In genomic region chr11:45736424-45736823, GRCh38 we compare ENCODE assay signal across 14 cellular contexts.
DNase-seq lines count a peak whose midpoint lies in the region; FAIRE-seq and TF ChIP-seq lines count a peak whose summit lies in the region.
"Had no signal": no experiment of that assay in that cellular context is flagged by ENCODE, and none has a peak within 500 bp of the region (broad histone marks: within the 10 kb centered on the region; RNA-seq: fewer than 3 reads in every experiment).

No MANE protein-coding gene starts in this region.

- no peaks in the 10 kb centered on the region for H3K4me1 Mint-ChIP-seq in activated naive CD4-positive, alpha-beta T cell treated with anti-CD3 and anti-CD28 coated beads, Interleukin-2, amount 10 ng/mL, durations not matched to agents 7 days and 5 days

- no peak for TF ChIP-seq CTCF in foreskin fibroblast (IDR thresholded peaks at IDR 0.05; ENCODE audit: low read depth, low read length)

- H3K9me3 Mint-ChIP-seq in activated naive CD4-positive, alpha-beta T cell treated with anti-CD3 and anti-CD28 coated beads, Interleukin-2, amount 10 ng/mL, durations not matched to agents 7 days and 5 days: no peaks in the 10 kb centered on the region

- no peaks in the 10 kb centered on the region for H3K36me3 Mint-ChIP-seq in activated naive CD4-positive, alpha-beta T cell treated with anti-CD3 and anti-CD28 coated beads, Interleukin-2, amount 10 ng/mL, durations not matched to agents 7 days and 5 days

- H3K4me3 Mint-ChIP-seq in activated naive CD4-positive, alpha-beta T cell treated with anti-CD3 and anti-CD28 coated beads, Interleukin-2, amount 10 ng/mL, durations not matched to agents 7 days and 5 days: no peak overlapping the region

- CTCF ChIA-PET in activated naive CD4-positive, alpha-beta T cell treated with anti-CD3 and anti-CD28 coated beads, Interleukin-2, amount 10 ng/mL, durations not matched to agents 7 days and 5 days (lab: Charles Lee): no interaction called here

- DNase-seq in HCEC 1CT (peak; percentile 20), RCC 7860 (ENCODE audit: low spot score) (peak; percentile 32), foreskin fibroblast (peak; percentile 9 to 14), skeletal muscle cell (ENCODE audit: low read depth) (peak; percentile 24), hepatic stellate cell (ENCODE audit: low spot score) (no peak)
- no peak for DNase-seq in activated naive CD4-positive, alpha-beta T cell treated with anti-CD3 and anti-CD28 coated beads, Interleukin-2, amount 10 ng/mL, durations not matched to agents 7 days and 5 days
- no peak for DNase-seq in activated effector memory CD4-positive, alpha-beta T cell treated with Interleukin-2 at 50 U/mL for 16 hours
- DNase-seq: activated T-cell treated with anti-CD3 and anti-CD28 coated beads for 4 hours; midbrain; NCI-H1092; spleen; stimulated activated CD8-positive, alpha-beta memory T cell treated with anti-CD3 and anti-CD28 coated beads, Interleukin-4, amount 100 ng/mL, for 48 hours had no signal

- peaks cover 3% of the 10 kb centered on the region for H3K27me3 Mint-ChIP-seq in activated naive CD4-positive, alpha-beta T cell treated with anti-CD3 and anti-CD28 coated beads, Interleukin-2, amount 10 ng/mL, durations not matched to agents 7 days and 5 days

- H3K27ac Mint-ChIP-seq in activated naive CD4-positive, alpha-beta T cell treated with anti-CD3 and anti-CD28 coated beads, Interleukin-2, amount 10 ng/mL, durations not matched to agents 7 days and 5 days: no peak overlapping the region

- no peak for FAIRE-seq in RCC 7860 (lab: Jason Lieb, UNC)
- FAIRE-seq: H1 had no signal

- no peak overlapping the region for H3K4me3 ChIP-seq in foreskin fibroblast (ENCODE audit: low read depth in 1 of 2, low read length in 2 of 2)
- H3K4me3 ChIP-seq in skeletal muscle cell (ENCODE audit: low read depth, low read length): no peak overlapping the region
- H3K4me3 ChIP-seq: cardiac muscle cell, spleen had no signal

Comparison
In these comparisons a context has a peak if more than half of its experiments do, and no peak if none do; other contexts are left out.
1. DNase-seq: peak in HCEC 1CT (single experiment), RCC 7860 (single experiment), foreskin fibroblast (2 of 2) and skeletal muscle cell (single experiment); none in activated naive CD4-positive, alpha-beta T cell treated with anti-CD3 and anti-CD28 coated beads, Interleukin-2, amount 10 ng/mL, durations not matched to agents 7 days and 5 days (single experiment), hepatic stellate cell (single experiment) and activated effector memory CD4-positive, alpha-beta T cell treated with Interleukin-2 at 50 U/mL for 16 hours (single experiment).